1 cellular context compared by ENCODE assay signal in the genomic region with DNA sequence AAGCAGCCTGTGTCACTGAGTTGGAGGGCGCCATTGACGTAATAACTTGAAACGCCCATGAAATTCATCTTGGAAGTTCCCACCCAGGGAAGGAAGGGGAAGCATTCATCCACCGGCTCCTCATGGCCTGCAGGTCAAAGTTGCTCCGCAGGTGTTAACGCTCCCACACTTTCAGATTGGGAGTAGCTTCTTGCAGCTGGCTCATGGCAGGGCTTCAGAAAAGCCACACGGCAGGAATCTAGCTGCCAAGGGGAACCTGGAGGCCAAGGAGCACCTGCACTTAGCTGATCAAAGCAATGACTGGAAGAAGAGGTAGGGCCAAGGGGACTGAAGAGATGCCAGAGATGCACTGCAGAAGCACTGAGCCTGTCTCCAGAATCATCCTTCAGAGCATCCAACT.
TF ChIP-seq lines count a peak whose summit lies in the region.

No MANE protein-coding gene starts in this region.

TF ChIP-seq in H1, 55 proteins besides CTCF, POLR2A, EP300 and RAD21:
- TF ChIP-seq SRF (IDR thresholded peaks at IDR 0.05; ENCODE audit: low read depth, low read length) (no peak), KDM5A (IDR thresholded peaks at IDR 0.05; ENCODE audit: low read length) (no peak), HDAC2 (IDR thresholded peaks at IDR 0.05; ENCODE audit: borderline replicate concordance in 1 of 2, low read depth in 2 of 2, low read length in 2 of 2) (no peak), SIRT6 (IDR thresholded peaks at IDR 0.05; ENCODE audit: low read length) (no peak), RNF2 (IDR thresholded peaks at IDR 0.05; ENCODE audit: borderline replicate concordance, low read depth, low read length, missing control alignments, poor library complexity, severe bottlenecking) (no peak)
